Comparison of ENCODE assay signal across 14 cellular contexts in genomic region chr13:110685305-110685704, GRCh38. TPM values are rescaled to one million over a fixed set of nuclear protein-coding genes. Genes with fewer than 3 reads are reported as not detected.
DNase-seq lines count a peak whose midpoint lies in the region; ATAC-seq and TF ChIP-seq lines count a peak whose summit lies in the region.
"Had no signal": no experiment of that assay in that cellular context is flagged by ENCODE, and none has a peak within 500 bp of the region (broad histone marks: within the 10 kb centered on the region; RNA-seq: fewer than 3 reads in every experiment).

No MANE protein-coding gene starts in this region.

- no peak for TF ChIP-seq POLR2A in GM18505 (IDR thresholded peaks at IDR 0.05; ENCODE audit: borderline replicate concordance, extremely low read depth, insufficient read depth, insufficient read length)

- no peak for ATAC-seq in GM18505 (IDR thresholded peaks at IDR 0.05; ENCODE audit: unreplicated experiment)
- no peak for ATAC-seq in GM21360 (IDR thresholded peaks at IDR 0.05; ENCODE audit: unreplicated experiment)
- ATAC-seq: psoas muscle had no signal

- peak; percentile 29 for DNase-seq in AG10803 (ENCODE audit: low read depth)
- peak; percentile 92 to 94 for DNase-seq in NCI-H526 (lab: John Stamatoyannopoulos, UW)
- peak; percentile 78 to 83 for DNase-seq in foreskin fibroblast
- peak; percentile 69 for DNase-seq in non-pigmented ciliary epithelial cell (ENCODE audit: low read depth)
- DNase-seq in occipital lobe (lab: John Stamatoyannopoulos, UW), result no peak
- DNase-seq in glomerular visceral epithelial cell (ENCODE audit: extremely low spot score), result no peak
- DNase-seq: GM23248; NCI-H1417; NK-92 treated with Interleukin-12 subunit alpha and Interleukin-12 subunit beta, amount 100 ng/mL, for 24 hours; psoas muscle had no signal

- TF ChIP-seq CTCF in AG10803 (conservative IDR thresholded peaks at IDR 0.05; ENCODE audit: low read length) (no peak), foreskin fibroblast (IDR thresholded peaks at IDR 0.05; ENCODE audit: low read depth, low read length) (no peak)

- no peak overlapping the region for H3K4me3 ChIP-seq in AG10803 (ENCODE audit: low read length)
- no peak overlapping the region for H3K4me3 ChIP-seq in foreskin fibroblast (ENCODE audit: low read depth in 1 of 2, low read length in 2 of 2)
- H3K4me3 ChIP-seq: breast epithelium, esophagus muscularis mucosa, GM23248, psoas muscle had no signal

RNA-seq across cellular contexts. Expression of gene CARS2, which starts 20.6 kb away (rescaled TPM):
- total RNA-seq in occipital lobe, result 56.9 TPM

RNA-seq across cellular contexts. Expression of gene ING1, which starts 28.2 kb away (rescaled TPM):
- 19.0 TPM for total RNA-seq in occipital lobe

Comparison
In these comparisons a context has a peak if more than half of its experiments do, and no peak if none do; other contexts are left out.
1. DNase-seq: peak in AG10803 (single experiment), NCI-H526 (2 of 2), foreskin fibroblast (2 of 2) and non-pigmented ciliary epithelial cell (single experiment); none in occipital lobe (single experiment) and glomerular visceral epithelial cell (single experiment).